Comparison of ENCODE assay signal across 1 cellular context in genomic region chr2:37323770-37324535, GRCh38.
TF ChIP-seq lines count a peak whose summit lies in the region.

No MANE protein-coding gene starts in this region.

TF ChIP-seq in HepG2, 621 proteins besides CTCF, POLR2A, EP300 and RAD21 (continued from another document):
- TF ChIP-seq ZBED4 (CRISPR knock-in tag; IDR thresholded peaks at IDR 0.05; ENCODE audit: borderline replicate concordance) (no peak), ZFP36L2 (CRISPR knock-in tag; IDR thresholded peaks at IDR 0.05) (no peak), BCL6 (CRISPR knock-in tag; IDR thresholded peaks at IDR 0.05) (no peak), ZFP1 (CRISPR knock-in tag; IDR thresholded peaks at IDR 0.05) (no peak), AGO2 (optimal IDR thresholded peaks at IDR 0.05; ENCODE audit: low read depth, low read length) (peak; percentile 10), ZNF629 (CRISPR knock-in tag; conservative IDR thresholded peaks at IDR 0.05) (no peak), SNAPC4 (CRISPR knock-in tag; IDR thresholded peaks at IDR 0.05) (peak; percentile 44; the same call in 1 of the 2 replicates)
TF ChIP-seq in HepG2: peak in this region for 104.
